Comparison of ENCODE assay signal across 22 cellular contexts in genomic region chr11:44424841-44425240, GRCh38.
"Had no signal": no experiment of that assay in that cellular context is flagged by ENCODE, and none has a peak within 500 bp of the region (broad histone marks: within the 10 kb centered on the region; RNA-seq: fewer than 3 reads in every experiment).

No MANE protein-coding gene starts in this region.

- H3K4me3 ChIP-seq: adrenal gland, SJCRH30 had no signal

- H3K27me3 ChIP-seq: SJCRH30 had no signal

- H3K27ac ChIP-seq: adrenal gland, KMS-11, SJCRH30 had no signal

- H3K36me3 ChIP-seq: adrenal gland, SJCRH30 had no signal

- H3K4me1 ChIP-seq: adrenal gland, SJCRH30 had no signal

- H3K4me2 ChIP-seq: KMS-11 had no signal

- H3K9me3 ChIP-seq: adrenal gland, SJCRH30 had no signal

- DNase-seq: activated CD4-positive, alpha-beta T cell treated with anti-CD3 and anti-CD28 coated beads for 4 hours; activated CD8-positive, alpha-beta memory T cell treated with anti-CD3 and anti-CD28 coated beads, Interleukin-2, amount 50 U/mL, for 4 hours; activated CD8-positive, alpha-beta T cell treated with anti-CD3 and anti-CD28 coated beads for 36 hours; activated naive CD4-positive, alpha-beta T cell treated with anti-CD3 and anti-CD28 coated beads, Interleukin-2, amount 50 U/mL, for 16 hours; activated naive CD8-positive, alpha-beta T cell treated with anti-CD3 and anti-CD28 coated beads, Interleukin-2, amount 10 ng/mL, durations not matched to agents 7 days and 5 days; activated T-cell treated with anti-CD3 and anti-CD28 coated beads, Interleukin-2, amount 50 U/mL, for 72 hours; adrenal gland; anterior cingulate cortex; caudate nucleus; MM.1S; NCI-H1105; NCI-H1436; NCI-H1694 treated with DMSO at 0.1 percent for 48 hours; NCI-H2029 treated with DMSO at 0.1 percent for 48 hours; NCI-H345; NCI-H510A; NCI-H526 treated with DMSO at 0.1 percent for 48 hours; NK-92 treated with Interleukin-12 subunit alpha and Interleukin-12 subunit beta, amount 100 ng/mL, for 24 hours; Right ventricle myocardium superior; SJCRH30; SW 1271 had no signal
